37 cellular contexts compared by ENCODE assay signal in genomic region chr12:88594780-88595179, GRCh38. TPM values are rescaled to one million over a fixed set of nuclear protein-coding genes. Genes with fewer than 3 reads are reported as not detected.
"Had no signal": no experiment of that assay in that cellular context is flagged by ENCODE, and none has a peak within 500 bp of the region (broad histone marks: within the 10 kb centered on the region; RNA-seq: fewer than 3 reads in every experiment).

No MANE protein-coding gene starts in this region.

- ATAC-seq: activated CD4-positive, CD25-positive, alpha-beta regulatory T cell treated with anti-CD3 and anti-CD28 coated beads, Interleukin-2, amount 50 U/mL, for 24 hours; activated CD8-positive, alpha-beta T cell treated with anti-CD3 and anti-CD28 coated beads for 36 hours; activated naive CD8-positive, alpha-beta T cell treated with anti-CD3 and anti-CD28 coated beads, Interleukin-2, amount 50 U/mL, for 24 hours; activated T-cell treated with anti-CD3 and anti-CD28 coated beads, Interleukin-2, amount 50 U/mL, for 4 hours; activated T-helper 17 cell treated with anti-CD3 and anti-CD28 coated beads, Interleukin-2, amount 50 U/mL, for 72 hours; effector memory CD8-positive, alpha-beta T cell; foreskin keratinocyte; gastrocnemius medialis; heart left ventricle; T-helper 17 cell had no signal

- H3K4me3 ChIP-seq: adrenal gland, ascending aorta, breast epithelium, cardiac muscle cell, esophagus muscularis mucosa, gastrocnemius medialis, heart left ventricle had no signal

- H3K36me3 ChIP-seq: adrenal gland, ascending aorta, breast epithelium, cardiac muscle cell, esophagus muscularis mucosa, gastrocnemius medialis, heart left ventricle, WERI-Rb-1 had no signal

- H3K27ac ChIP-seq: adrenal gland, ascending aorta, breast epithelium, cardiac muscle cell, esophagus muscularis mucosa, foreskin keratinocyte, gastrocnemius medialis, heart left ventricle, WERI-Rb-1 had no signal

- DNase-seq: activated B cell treated with CpG ODN at 0.5 μM for 24 hours; activated CD4-positive, alpha-beta T cell treated with anti-CD3 and anti-CD28 coated beads for 48 hours; activated CD4-positive, alpha-beta T cell treated with anti-CD3 and anti-CD28 coated beads, Interleukin-2, amount 50 U/mL, for 1 hour; activated CD4-positive, alpha-beta T cell treated with anti-CD3 and anti-CD28 coated beads, Interleukin-2, amount 50 U/mL, for 48 hours; activated CD8-positive, alpha-beta memory T cell treated with anti-CD3 and anti-CD28 coated beads for 24 hours; activated CD8-positive, alpha-beta T cell treated with anti-CD3 and anti-CD28 coated beads for 36 hours; activated effector memory CD4-positive, alpha-beta T cell treated with Interleukin-2 at 50 U/mL for 16 hours; activated gamma-delta T cell treated with Interleukin-2 at 50 U/mL for 16 hours; activated naive CD4-positive, alpha-beta T cell treated with anti-CD3 and anti-CD28 coated beads, Interleukin-2, amount 50 U/mL, for 16 hours; activated naive CD4-positive, alpha-beta T cell treated with Interleukin-2 at 50 U/mL for 16 hours; activated naive CD8-positive, alpha-beta T cell treated with anti-CD3 and anti-CD28 coated beads, Interleukin-2, amount 50 U/mL, for 24 hours; activated T-cell treated with anti-CD3 and anti-CD28 coated beads, Interleukin-2, amount 50 U/mL, for 4 hours; adrenal gland; central memory CD4-positive, alpha-beta T cell; cerebellar nuclear complex; cortex of kidney; dermis blood vessel endothelial cell; effector CD4-positive, alpha-beta T cell; effector memory CD8-positive, alpha-beta T cell; erythroblast; foreskin keratinocyte; gastrocnemius medialis; glutamatergic neuron; heart left ventricle; T-helper 1 cell; T-helper 17 cell; T1000; WERI-Rb-1 had no signal

- H3K9me3 Mint-ChIP-seq: activated B cell treated with CpG ODN at 0.5 μM for 24 hours; activated CD8-positive, alpha-beta T cell treated with anti-CD3 and anti-CD28 coated beads for 36 hours; activated naive CD8-positive, alpha-beta T cell treated with anti-CD3 and anti-CD28 coated beads, Interleukin-2, amount 50 U/mL, for 24 hours; activated T-cell treated with anti-CD3 and anti-CD28 coated beads, Interleukin-2, amount 50 U/mL, for 4 hours; activated T-helper 17 cell treated with anti-CD3 and anti-CD28 coated beads, Interleukin-2, amount 50 U/mL, for 72 hours; T-helper 2 cell treated with Interferon-gamma antibody and Interleukin-4, amounts not matched to agents 5 μg/mL and 100 μg/mL, for 36 hours had no signal

- H3K27me3 ChIP-seq: adrenal gland, ascending aorta, breast epithelium, cardiac muscle cell, esophagus muscularis mucosa, foreskin keratinocyte, gastrocnemius medialis, heart left ventricle had no signal

- H3K4me1 ChIP-seq: ascending aorta, breast epithelium, esophagus muscularis mucosa, foreskin keratinocyte, gastrocnemius medialis, heart left ventricle had no signal

- H3K27ac Mint-ChIP-seq: activated B cell treated with CpG ODN at 0.5 μM for 24 hours; activated CD8-positive, alpha-beta T cell treated with anti-CD3 and anti-CD28 coated beads for 36 hours; activated naive CD8-positive, alpha-beta T cell; activated naive CD8-positive, alpha-beta T cell treated with anti-CD3 and anti-CD28 coated beads, Interleukin-2, amount 50 U/mL, for 24 hours; activated T-helper 17 cell treated with anti-CD3 and anti-CD28 coated beads, Interleukin-2, amount 50 U/mL, for 72 hours; brain; effector memory CD8-positive, alpha-beta T cell; T-helper 17 cell; T-helper 2 cell treated with Interferon-gamma antibody and Interleukin-4, amounts not matched to agents 5 μg/mL and 100 μg/mL, for 36 hours had no signal

- H3K36me3 Mint-ChIP-seq: activated naive CD8-positive, alpha-beta T cell; brain had no signal

- H3K9me3 ChIP-seq: adrenal gland, ascending aorta, breast epithelium, esophagus muscularis mucosa, gastrocnemius medialis, heart left ventricle had no signal

- H3K4me3 Mint-ChIP-seq: activated B cell treated with CpG ODN at 0.5 μM for 24 hours; activated CD8-positive, alpha-beta T cell treated with anti-CD3 and anti-CD28 coated beads for 36 hours; activated naive CD8-positive, alpha-beta T cell; activated naive CD8-positive, alpha-beta T cell treated with anti-CD3 and anti-CD28 coated beads, Interleukin-2, amount 50 U/mL, for 24 hours; activated T-cell treated with anti-CD3 and anti-CD28 coated beads, Interleukin-2, amount 50 U/mL, for 4 hours; activated T-helper 17 cell treated with anti-CD3 and anti-CD28 coated beads, Interleukin-2, amount 50 U/mL, for 72 hours; brain; effector memory CD8-positive, alpha-beta T cell; T-helper 17 cell; T-helper 2 cell treated with Interferon-gamma antibody and Interleukin-4, amounts not matched to agents 5 μg/mL and 100 μg/mL, for 36 hours had no signal

- H3K4me1 Mint-ChIP-seq: activated B cell treated with CpG ODN at 0.5 μM for 24 hours; activated naive CD8-positive, alpha-beta T cell treated with anti-CD3 and anti-CD28 coated beads, Interleukin-2, amount 50 U/mL, for 24 hours; activated T-helper 17 cell treated with anti-CD3 and anti-CD28 coated beads, Interleukin-2, amount 50 U/mL, for 72 hours; brain; T-helper 17 cell had no signal

- H3K27me3 Mint-ChIP-seq: activated B cell treated with CpG ODN at 0.5 μM for 24 hours; activated CD8-positive, alpha-beta T cell treated with anti-CD3 and anti-CD28 coated beads for 36 hours; activated naive CD8-positive, alpha-beta T cell treated with anti-CD3 and anti-CD28 coated beads, Interleukin-2, amount 50 U/mL, for 24 hours; activated T-helper 17 cell treated with anti-CD3 and anti-CD28 coated beads, Interleukin-2, amount 50 U/mL, for 72 hours; effector memory CD8-positive, alpha-beta T cell; T-helper 17 cell had no signal

RNA-seq across cellular contexts. Expression of gene KITLG, which starts 14.5 kb away (rescaled TPM):
- total RNA-seq: activated B cell treated with CpG ODN at 0.5 μM for 24 hours; activated CD8-positive, alpha-beta T cell treated with anti-CD3 and anti-CD28 coated beads for 36 hours had no signal
